In the genomic region with DNA sequence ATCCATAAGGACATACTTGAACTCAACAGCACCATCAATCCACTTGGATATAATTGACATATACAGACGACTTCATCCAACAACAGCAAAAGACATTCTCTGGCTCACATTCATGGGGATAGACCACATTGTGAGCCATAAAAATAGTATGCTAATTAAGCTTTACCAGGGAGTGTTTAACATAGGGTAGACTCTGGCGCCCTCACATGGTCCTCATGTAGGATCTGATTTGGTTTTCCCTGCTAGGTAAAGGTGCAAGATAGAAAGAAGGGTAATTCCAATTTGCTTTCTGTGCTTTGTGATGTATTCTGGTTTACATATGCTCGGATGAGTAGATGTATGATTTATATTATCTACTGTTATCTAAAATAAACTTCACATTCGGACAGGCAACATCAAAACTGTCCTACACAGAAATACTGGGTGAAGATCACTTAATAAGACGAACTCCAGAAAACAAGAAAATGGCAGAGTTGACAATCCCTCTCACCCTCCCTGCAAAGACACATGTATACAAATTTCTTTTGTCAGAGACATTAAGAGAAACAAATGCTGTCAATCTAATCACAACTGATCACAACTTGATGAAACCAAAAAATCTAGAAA, we compare ENCODE assay signal across 8 cellular contexts. TPM values are rescaled to one million over a fixed set of nuclear protein-coding genes. Genes with fewer than 3 reads are reported as not detected.
DNase-seq lines count a peak whose midpoint lies in the region; ATAC-seq and TF ChIP-seq lines count a peak whose summit lies in the region.

No MANE protein-coding gene starts in this region.

- H3K4me3 ChIP-seq in MG63: no peak overlapping the region
- H3K4me3 ChIP-seq in SJCRH30: no peak overlapping the region
- H3K4me3 ChIP-seq in stomach: no peak overlapping the region
- H3K4me3 ChIP-seq in esophagus muscularis mucosa: no peak overlapping the region

- H3K4me1 ChIP-seq in SJCRH30: peaks cover 5% of the 10 kb centered on the region; the same call in 1 of the 2 replicates
- H3K4me1 ChIP-seq in stomach: peaks cover 6 to 12% (median 9%) of the 10 kb centered on the region in 4 donors
- peaks cover 3 to 10% (median 9%) of the 10 kb centered on the region in 4 donors for H3K4me1 ChIP-seq in esophagus muscularis mucosa

- TF ChIP-seq POLR2A in stomach (IDR thresholded peaks at IDR 0.05): no peak
- no peak for TF ChIP-seq POLR2A in esophagus muscularis mucosa (IDR thresholded peaks at IDR 0.05; ENCODE audit: low read depth)

- TF ChIP-seq CTCF in stomach (IDR thresholded peaks at IDR 0.05) (peak in 2 of 7 experiments; percentile 27 to 37), esophagus muscularis mucosa (IDR thresholded peaks at IDR 0.05) (peak in 1 of 3 experiments; percentile 6)

- peaks cover 16% of the 10 kb centered on the region; the same call in 1 of the 2 replicates for H3K27me3 ChIP-seq in MG63
- no peaks in the 10 kb centered on the region for H3K27me3 ChIP-seq in SJCRH30
- H3K27me3 ChIP-seq in stomach: peaks cover 10 to 40% (median 19%) of the 10 kb centered on the region in 3 donors
- H3K27me3 ChIP-seq in esophagus muscularis mucosa: peaks cover 0 to 47% (median 11%) of the 10 kb centered on the region in 4 donors

- H3K27ac ChIP-seq in SJCRH30 (no peak overlapping the region), stomach (no peak overlapping the region), esophagus muscularis mucosa (replicated peaks in 1 of 4) (no peak overlapping the region)

- peak; percentile 27 for DNase-seq in GM03348 (ENCODE audit: low spot score)
- peak; percentile 30 for DNase-seq in MG63
- peak; percentile 47 to 75 for DNase-seq in SJCRH30
- peak; percentile 16 for DNase-seq in foreskin melanocyte
- DNase-seq in stomach: peak; percentile 35
- no peak for DNase-seq in OCI-M2 (lab: John Stamatoyannopoulos, UW; ENCODE audit: unreplicated experiment)
- no peak for DNase-seq in esophagus muscularis mucosa (ENCODE audit: extremely low spot score)

- H3K9me3 ChIP-seq in MG63 (no peaks in the 10 kb centered on the region), SJCRH30 (replicated peaks) (no peaks in the 10 kb centered on the region; the same call in 1 of the 2 replicates), stomach (no peaks in the 10 kb centered on the region), esophagus muscularis mucosa (no peaks in the 10 kb centered on the region)

- intact Hi-C loops in stomach (cut with DNase I; ENCODE audit: low total_unique reads) (no loop called here), esophagus muscularis mucosa (cut with DNase I) (no loop called here)

- no peak for ATAC-seq in GM19023 (IDR thresholded peaks at IDR 0.05; ENCODE audit: unreplicated experiment)

- WGBS in stomach, 5 donors: 21 to 27% (median 25%) methylated on average over 5 of the region's 5 CpGs
- WGBS in esophagus muscularis mucosa: 23% methylated on average over 5 of the region's 5 CpGs

- no peaks in the 10 kb centered on the region for H3K36me3 ChIP-seq in MG63
- no peaks in the 10 kb centered on the region for H3K36me3 ChIP-seq in SJCRH30
- no peaks in the 10 kb centered on the region for H3K36me3 ChIP-seq in stomach
- H3K36me3 ChIP-seq in esophagus muscularis mucosa: no peaks in the 10 kb centered on the region

- no peak for TF ChIP-seq EP300 in stomach (IDR thresholded peaks at IDR 0.05)
- no peak for TF ChIP-seq EP300 in esophagus muscularis mucosa (IDR thresholded peaks at IDR 0.05)

RNA-seq across cellular contexts. Expression of a gene that starts 27.7 kb away (rescaled TPM):
- not detected in 2 replicates for total RNA-seq in MG63 (2014; rRNA removed; shearing (Covaris generic); ENCODE audit: low replicate concordance)
- total RNA-seq in SJCRH30 (2014; rRNA removed; shearing (Covaris generic)): not detected in 2 replicates
- total RNA-seq in stomach (1 to 10 TPM in 1 of 5 donors, not detected in 4; 1.7 TPM), esophagus muscularis mucosa (not detected)
- polyA plus RNA-seq in stomach: not detected

Comparison
In these comparisons a context has a peak if more than half of its experiments do, and no peak if none do; other contexts are left out.
1. DNase-seq: peak in GM03348 (single experiment), MG63 (single experiment), SJCRH30 (2 of 2), foreskin melanocyte (single experiment) and stomach (single experiment); none in OCI-M2 (single experiment) and esophagus muscularis mucosa (single experiment).